9 cellular contexts compared by ENCODE assay signal in the genomic region with DNA sequence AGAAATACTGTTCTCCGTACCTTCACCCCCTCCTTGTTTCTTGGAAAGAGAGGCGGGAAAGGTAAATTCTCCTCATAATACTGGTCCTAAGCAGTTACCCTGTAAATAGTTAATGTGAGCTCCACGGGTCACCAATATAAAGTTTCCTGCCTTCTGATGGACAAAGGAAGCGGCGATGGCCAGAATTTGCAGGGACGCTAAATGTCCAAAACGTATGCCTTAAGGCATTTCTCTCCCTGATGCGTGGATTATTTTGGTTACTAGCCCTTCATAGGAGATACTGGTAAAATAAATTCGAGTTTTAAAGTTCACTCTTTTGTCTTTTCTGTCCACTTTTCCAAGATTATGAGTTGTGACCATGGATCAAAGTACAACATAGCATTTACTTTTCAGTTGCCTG. TPM values are rescaled to one million over a fixed set of nuclear protein-coding genes. Genes with fewer than 3 reads are reported as not detected.
DNase-seq lines count a peak whose midpoint lies in the region; TF ChIP-seq lines count a peak whose summit lies in the region.
"Had no signal": no experiment of that assay in that cellular context is flagged by ENCODE, and none has a peak within 500 bp of the region (broad histone marks: within the 10 kb centered on the region; RNA-seq: fewer than 3 reads in every experiment).

No MANE protein-coding gene starts in this region.

- no peaks in the 10 kb centered on the region for H3K36me3 Mint-ChIP-seq in endodermal cell (ENCODE audit: low read depth)

- H4K20me1 ChIP-seq in neural cell (ENCODE audit: insufficient read depth): no peaks in the 10 kb centered on the region

- TF ChIP-seq CTCF in BJ (IDR thresholded peaks at IDR 0.05; ENCODE audit: insufficient read depth, low read depth, low read length): no peak
- no peak for TF ChIP-seq CTCF in endodermal cell (conservative IDR thresholded peaks at IDR 0.05)
- TF ChIP-seq CTCF in neural cell (IDR thresholded peaks at IDR 0.05; ENCODE audit: poor library complexity, severe bottlenecking): no peak

- H3K4me1 Mint-ChIP-seq in endodermal cell: no peaks in the 10 kb centered on the region

- H3K27ac Mint-ChIP-seq in endodermal cell: no peak overlapping the region

- POLR2A ChIA-PET in BJ (lab: Charles Lee): no interaction called here

- H3K9me3 ChIP-seq in endodermal cell (ENCODE audit: control insufficient read depth, low read length) (no peaks in the 10 kb centered on the region), neural cell (ENCODE audit: low read length) (no peaks in the 10 kb centered on the region)
- H3K9me3 ChIP-seq in effector memory CD4-positive, alpha-beta T cell (ENCODE audit: control insufficient read depth, low read length): no peaks in the 10 kb centered on the region

- H3K4me1 ChIP-seq in endodermal cell (ENCODE audit: control insufficient read depth, insufficient read depth, low read length): peaks cover 3% of the 10 kb centered on the region
- peaks cover 4% of the 10 kb centered on the region for H3K4me1 ChIP-seq in effector memory CD4-positive, alpha-beta T cell (ENCODE audit: control insufficient read depth, insufficient read depth, low read length, poor library complexity, severe bottlenecking)

- H3K9me2 ChIP-seq in neural cell (ENCODE audit: insufficient read depth, low read length): no peaks in the 10 kb centered on the region

- CTCF ChIA-PET in BJ (lab: Yijun Ruan, JAX): interaction anchor here (0.6 to 2.3 kb wide), 8 partner anchors 17 to 305 kb away, joined by 3 to 11 read pairs (median 4); no protein-coding TSS in a partner anchor

- DNase-seq in BJ (ENCODE audit: low read depth) (no peak), NCI-H69 (lab: John Stamatoyannopoulos, UW) (peak; percentile 41), endodermal cell (no peak), HPDE6-E6E7 (ENCODE audit: extremely low spot score) (no peak), cerebellar cortex (ENCODE audit: low spot score) (no peak)
- DNase-seq in activated CD4-positive, CD25-positive, alpha-beta regulatory T cell treated with anti-CD3 and anti-CD28 coated beads, Interleukin-2, amount 50 U/mL, for 72 hours: no peak
- DNase-seq in effector memory CD4-positive, alpha-beta T cell: no peak
- DNase-seq: activated gamma-delta T cell treated with Interleukin-2 at 50 U/mL for 16 hours had no signal

- no peak overlapping the region for H3K4me2 ChIP-seq in neural cell (ENCODE audit: low read length)

- H3K36me3 ChIP-seq in BJ (ENCODE audit: control insufficient read depth, insufficient read depth, low read length) (no peaks in the 10 kb centered on the region), endodermal cell (ENCODE audit: control insufficient read depth, insufficient read depth, low read length) (no peaks in the 10 kb centered on the region), neural cell (ENCODE audit: insufficient read depth, low read length) (no peaks in the 10 kb centered on the region)
- H3K36me3 ChIP-seq in effector memory CD4-positive, alpha-beta T cell (ENCODE audit: control insufficient read depth, insufficient read depth, low read length): no peaks in the 10 kb centered on the region

- H3K9me3 Mint-ChIP-seq in endodermal cell: no peaks in the 10 kb centered on the region

- H2AFZ ChIP-seq in neural cell (ENCODE audit: low read depth, low read length): no peak overlapping the region

- peak overlapping the region; percentile 79 for H3K4me3 Mint-ChIP-seq in endodermal cell

- no peak for TF ChIP-seq EP300 in neural cell (conservative IDR thresholded peaks at IDR 0.05; ENCODE audit: poor library complexity, severe bottlenecking)

- H3K79me2 ChIP-seq in neural cell (replicated peaks; ENCODE audit: insufficient read depth, low read length): no peaks in the 10 kb centered on the region

- H3K27ac ChIP-seq in endodermal cell (ENCODE audit: low read depth, low read length) (no peak overlapping the region), neural cell (ENCODE audit: low read length) (no peak overlapping the region)
- H3K27ac ChIP-seq in effector memory CD4-positive, alpha-beta T cell (ENCODE audit: insufficient read depth, low read length, poor library complexity, severe bottlenecking): no peak overlapping the region

- TF ChIP-seq RAD21 in neural cell (conservative IDR thresholded peaks at IDR 0.05): no peak

- WGBS in endodermal cell (ENCODE audit: insufficient coverage in 1 of 2, insufficient read length in 1 of 2), 2 experiments: 68 to 75% methylated on average over 5 to 9 of the region's 9 CpGs

- peak overlapping the region; percentile 90 for H3K4me3 ChIP-seq in BJ (ENCODE audit: low read depth, low read length)
- peak overlapping the region; percentile 94 for H3K4me3 ChIP-seq in endodermal cell (ENCODE audit: low read length)
- peak overlapping the region; percentile 71 for H3K4me3 ChIP-seq in neural cell (ENCODE audit: low read length)
- no peak overlapping the region for H3K4me3 ChIP-seq in effector memory CD4-positive, alpha-beta T cell (ENCODE audit: insufficient read depth, low read depth, low read length, poor library complexity, severe bottlenecking)

- H3K9ac ChIP-seq in endodermal cell (ENCODE audit: extremely low read depth, low read length, poor library complexity, severe bottlenecking) (no peak overlapping the region), neural cell (ENCODE audit: low read length) (no peak overlapping the region)

- peaks cover 23% of the 10 kb centered on the region for H3K27me3 Mint-ChIP-seq in endodermal cell (ENCODE audit: insufficient read depth)

- H3F3A ChIP-seq in neural cell (ENCODE audit: insufficient read depth, low read length, poor library complexity, severe bottlenecking): no peaks in the 10 kb centered on the region

- no peaks in the 10 kb centered on the region for H3K27me3 ChIP-seq in BJ (ENCODE audit: control insufficient read depth, insufficient read depth, low read length)
- peaks cover 25% of the 10 kb centered on the region for H3K27me3 ChIP-seq in endodermal cell (ENCODE audit: control insufficient read depth, insufficient read depth, low read length, poor library complexity, severe bottlenecking)
- peaks cover 29% of the 10 kb centered on the region for H3K27me3 ChIP-seq in neural cell (ENCODE audit: insufficient read depth, low read depth, low read length)
- peaks cover 6% of the 10 kb centered on the region for H3K27me3 ChIP-seq in effector memory CD4-positive, alpha-beta T cell (replicated peaks; ENCODE audit: control insufficient read depth, insufficient read depth, low read length, poor library complexity, severe bottlenecking)

TF ChIP-seq in neural cell, 6 proteins besides CTCF, POLR2A, EP300 and RAD21:
- TF ChIP-seq TAF1 (IDR thresholded peaks at IDR 0.05; ENCODE audit: low read depth): no peak
- TF ChIP-seq, protein P1, sequence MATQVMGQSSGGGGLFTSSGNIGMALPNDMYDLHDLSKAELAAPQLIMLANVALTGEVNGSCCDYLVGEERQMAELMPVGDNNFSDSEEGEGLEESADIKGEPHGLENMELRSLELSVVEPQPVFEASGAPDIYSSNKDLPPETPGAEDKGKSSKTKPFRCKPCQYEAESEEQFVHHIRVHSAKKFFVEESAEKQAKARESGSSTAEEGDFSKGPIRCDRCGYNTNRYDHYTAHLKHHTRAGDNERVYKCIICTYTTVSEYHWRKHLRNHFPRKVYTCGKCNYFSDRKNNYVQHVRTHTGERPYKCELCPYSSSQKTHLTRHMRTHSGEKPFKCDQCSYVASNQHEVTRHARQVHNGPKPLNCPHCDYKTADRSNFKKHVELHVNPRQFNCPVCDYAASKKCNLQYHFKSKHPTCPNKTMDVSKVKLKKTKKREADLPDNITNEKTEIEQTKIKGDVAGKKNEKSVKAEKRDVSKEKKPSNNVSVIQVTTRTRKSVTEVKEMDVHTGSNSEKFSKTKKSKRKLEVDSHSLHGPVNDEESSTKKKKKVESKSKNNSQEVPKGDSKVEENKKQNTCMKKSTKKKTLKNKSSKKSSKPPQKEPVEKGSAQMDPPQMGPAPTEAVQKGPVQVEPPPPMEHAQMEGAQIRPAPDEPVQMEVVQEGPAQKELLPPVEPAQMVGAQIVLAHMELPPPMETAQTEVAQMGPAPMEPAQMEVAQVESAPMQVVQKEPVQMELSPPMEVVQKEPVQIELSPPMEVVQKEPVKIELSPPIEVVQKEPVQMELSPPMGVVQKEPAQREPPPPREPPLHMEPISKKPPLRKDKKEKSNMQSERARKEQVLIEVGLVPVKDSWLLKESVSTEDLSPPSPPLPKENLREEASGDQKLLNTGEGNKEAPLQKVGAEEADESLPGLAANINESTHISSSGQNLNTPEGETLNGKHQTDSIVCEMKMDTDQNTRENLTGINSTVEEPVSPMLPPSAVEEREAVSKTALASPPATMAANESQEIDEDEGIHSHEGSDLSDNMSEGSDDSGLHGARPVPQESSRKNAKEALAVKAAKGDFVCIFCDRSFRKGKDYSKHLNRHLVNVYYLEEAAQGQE (IDR thresholded peaks at IDR 0.05; ENCODE audit: borderline replicate concordance): no peak
- TF ChIP-seq EZH2 (IDR thresholded peaks at IDR 0.05; ENCODE audit: borderline replicate concordance, insufficient read depth, low read length, poor library complexity, severe bottlenecking): no peak
- TF ChIP-seq POLR2AphosphoS5 (IDR thresholded peaks at IDR 0.05): no peak
- TF ChIP-seq SMC3 (conservative IDR thresholded peaks at IDR 0.05; ENCODE audit: poor library complexity): no peak
- TF ChIP-seq MXI1 (conservative IDR thresholded peaks at IDR 0.05; ENCODE audit: poor library complexity, severe bottlenecking): no peak

RNA-seq across cellular contexts. Expression of a gene that starts 0.9 kb away (rescaled TPM):
- 100 and 116 TPM in 2 replicates for polyA plus RNA-seq in BJ (2011; rRNA removed)
- 69.1 and 80.7 TPM in 2 replicates for polyA minus RNA-seq in BJ (2011; rRNA and poly(A)+ RNA removed)
- under 1 TPM; 0.09 to 0.15 TPM for total RNA-seq in endodermal cell
- 0.18 TPM for polyA plus RNA-seq in endodermal cell (2013, experiment 1 of 2)
- polyA plus RNA-seq in endodermal cell (2013, experiment 2 of 2): 0.46 TPM
- polyA plus RNA-seq in neural cell: 0.12 and 0.25 TPM in 2 replicates
- not detected in 2 replicates for polyA minus RNA-seq in neural cell

Comparison
In these comparisons a context has a peak if more than half of its experiments do, and no peak if none do; other contexts are left out.
1. RNA of a gene that starts 0.9 kb away (polyA plus RNA-seq): 100 to 116 TPM in BJ; 0.12 to 0.25 TPM in neural cell; every median in the first group is over 10 times any median in the second.